8 cellular contexts compared by ENCODE assay signal in the genomic region with DNA sequence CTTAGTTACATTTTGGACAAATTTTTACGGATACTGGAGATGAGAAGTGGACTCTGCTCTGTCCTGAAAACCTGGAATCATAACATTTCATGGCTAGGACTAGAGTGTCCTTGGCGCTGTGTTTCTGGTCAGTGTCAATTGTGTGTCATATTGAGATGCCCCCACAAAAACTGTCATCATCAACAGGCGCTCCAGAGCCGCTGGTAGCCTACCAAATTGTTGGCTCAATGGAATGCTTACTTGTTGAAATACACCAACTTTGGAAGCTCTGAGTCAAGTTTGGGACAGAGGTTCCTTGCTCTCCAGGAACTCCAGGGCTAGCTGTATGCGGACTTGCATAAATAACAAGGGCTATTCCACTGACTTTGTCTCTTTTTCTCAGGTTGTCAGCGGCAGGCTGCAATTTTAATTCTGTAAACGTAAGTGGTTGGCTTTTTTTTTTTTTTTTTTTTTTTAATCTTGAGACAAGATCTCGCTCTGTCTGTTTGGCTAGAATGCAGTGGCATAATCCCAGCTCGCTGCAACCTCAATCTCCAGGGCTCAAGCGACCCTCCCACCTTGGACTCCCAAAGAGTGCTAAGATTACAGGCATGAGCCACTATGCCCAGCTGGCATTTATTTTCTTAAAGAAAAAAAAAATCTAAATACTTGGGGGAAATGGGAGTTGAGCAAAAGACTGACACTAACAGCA.
DNase-seq lines count a peak whose midpoint lies in the region; ATAC-seq and FAIRE-seq lines count a peak whose summit lies in the region.

No MANE protein-coding gene starts in this region.

- peak; percentile 37 for ATAC-seq in activated naive CD8-positive, alpha-beta T cell treated with anti-CD3 and anti-CD28 coated beads, Interleukin-2, amount 50 U/mL, for 24 hours
- ATAC-seq in stimulated activated naive CD8-positive, alpha-beta T cell treated with anti-CD3 and anti-CD28 coated beads, Interleukin-15, Interleukin-2, amounts not matched to agents 100 U/mL and 50 U/mL, for 24 hours = no peak
- ATAC-seq in HG03457 (IDR thresholded peaks at IDR 0.05; ENCODE audit: unreplicated experiment) (no peak), GM19324 (IDR thresholded peaks at IDR 0.05; ENCODE audit: low FRiP score, unreplicated experiment) (no peak)

- no peaks in the 10 kb centered on the region for H3K36me3 Mint-ChIP-seq in activated naive CD8-positive, alpha-beta T cell treated with anti-CD3 and anti-CD28 coated beads, Interleukin-2, amount 50 U/mL, for 24 hours (ENCODE audit: low read depth)

- no peak for FAIRE-seq in HTR-8/SVneo (lab: Jason Lieb, UNC)

- peak overlapping the region; percentile 81 for H3K4me3 Mint-ChIP-seq in activated naive CD8-positive, alpha-beta T cell treated with anti-CD3 and anti-CD28 coated beads, Interleukin-2, amount 50 U/mL, for 24 hours

- peaks cover 20% of the 10 kb centered on the region for H3K4me1 Mint-ChIP-seq in activated naive CD8-positive, alpha-beta T cell treated with anti-CD3 and anti-CD28 coated beads, Interleukin-2, amount 50 U/mL, for 24 hours

- H3K9me3 ChIP-seq in iPS-18c (ENCODE audit: control insufficient read depth, insufficient read depth, low read length) = no peaks in the 10 kb centered on the region

- no peak overlapping the region for H3K27ac Mint-ChIP-seq in activated naive CD8-positive, alpha-beta T cell treated with anti-CD3 and anti-CD28 coated beads, Interleukin-2, amount 50 U/mL, for 24 hours

- peaks cover 36% of the 10 kb centered on the region for H3K27me3 Mint-ChIP-seq in activated naive CD8-positive, alpha-beta T cell treated with anti-CD3 and anti-CD28 coated beads, Interleukin-2, amount 50 U/mL, for 24 hours

- no peaks in the 10 kb centered on the region for H3K9me3 Mint-ChIP-seq in activated naive CD8-positive, alpha-beta T cell treated with anti-CD3 and anti-CD28 coated beads, Interleukin-2, amount 50 U/mL, for 24 hours

- peak overlapping the region; percentile 72 for H3K4me3 ChIP-seq in iPS-18c (ENCODE audit: insufficient read depth, low read depth, low read length)

- peak; percentile 10 for DNase-seq in HTR-8/SVneo (ENCODE audit: insufficient read length, low spot score)
- DNase-seq in activated naive CD8-positive, alpha-beta T cell treated with anti-CD3 and anti-CD28 coated beads, Interleukin-2, amount 50 U/mL, for 24 hours = peak; percentile 4
- DNase-seq in stimulated activated naive CD8-positive, alpha-beta T cell treated with anti-CD3 and anti-CD28 coated beads, Interleukin-15, Interleukin-2, amounts not matched to agents 100 U/mL and 50 U/mL, for 24 hours = peak; percentile 7
- DNase-seq in SIG-M5 (lab: John Stamatoyannopoulos, UW) = no peak
- no peak for DNase-seq in cerebellar cortex (ENCODE audit: low spot score)

Comparison
In these comparisons a context has a peak if more than half of its experiments do, and no peak if none do; other contexts are left out.
1. DNase-seq: peak in HTR-8/SVneo (single experiment), activated naive CD8-positive, alpha-beta T cell treated with anti-CD3 and anti-CD28 coated beads, Interleukin-2, amount 50 U/mL, for 24 hours (single experiment) and stimulated activated naive CD8-positive, alpha-beta T cell treated with anti-CD3 and anti-CD28 coated beads, Interleukin-15, Interleukin-2, amounts not matched to agents 100 U/mL and 50 U/mL, for 24 hours (single experiment); none in SIG-M5 (single experiment) and cerebellar cortex (single experiment).